In the genomic region with DNA sequence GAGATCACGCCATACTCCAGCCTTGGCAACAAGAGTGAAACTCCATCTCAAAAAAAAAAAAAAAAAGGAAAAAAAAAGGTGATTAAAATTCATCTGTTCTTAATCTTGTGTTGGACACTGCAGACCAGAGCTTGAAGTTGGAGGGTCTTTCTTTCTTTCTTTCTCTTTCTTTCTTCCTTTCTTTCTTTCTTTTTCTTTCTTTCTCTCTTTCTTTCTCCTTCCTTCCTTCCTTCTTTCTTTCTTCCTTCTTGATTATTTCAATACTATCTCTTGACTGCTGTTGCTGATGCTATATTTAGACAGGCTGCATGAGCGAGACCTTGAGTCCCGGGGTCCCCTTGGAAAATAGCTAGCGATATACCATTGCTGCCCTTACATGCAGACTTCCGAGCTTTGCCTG, we compare ENCODE assay signal across 1 cellular context.
TF ChIP-seq lines count a peak whose summit lies in the region.

No MANE protein-coding gene starts in this region.

TF ChIP-seq in neural cell, 6 proteins besides CTCF, POLR2A, EP300 and RAD21:
- no peak for TF ChIP-seq MXI1 (conservative IDR thresholded peaks at IDR 0.05; ENCODE audit: poor library complexity, severe bottlenecking)
- TF ChIP-seq SMC3 (conservative IDR thresholded peaks at IDR 0.05; ENCODE audit: poor library complexity) = no peak
- no peak for TF ChIP-seq POLR2AphosphoS5 (IDR thresholded peaks at IDR 0.05)
- TF ChIP-seq EZH2 (IDR thresholded peaks at IDR 0.05; ENCODE audit: borderline replicate concordance, insufficient read depth, low read length, poor library complexity, severe bottlenecking) = no peak
- no peak for TF ChIP-seq TAF1 (IDR thresholded peaks at IDR 0.05; ENCODE audit: low read depth)
- TF ChIP-seq REST (IDR thresholded peaks at IDR 0.05; ENCODE audit: borderline replicate concordance) = no peak
